Comparison of ENCODE assay signal across 9 cellular contexts in the genomic region with DNA sequence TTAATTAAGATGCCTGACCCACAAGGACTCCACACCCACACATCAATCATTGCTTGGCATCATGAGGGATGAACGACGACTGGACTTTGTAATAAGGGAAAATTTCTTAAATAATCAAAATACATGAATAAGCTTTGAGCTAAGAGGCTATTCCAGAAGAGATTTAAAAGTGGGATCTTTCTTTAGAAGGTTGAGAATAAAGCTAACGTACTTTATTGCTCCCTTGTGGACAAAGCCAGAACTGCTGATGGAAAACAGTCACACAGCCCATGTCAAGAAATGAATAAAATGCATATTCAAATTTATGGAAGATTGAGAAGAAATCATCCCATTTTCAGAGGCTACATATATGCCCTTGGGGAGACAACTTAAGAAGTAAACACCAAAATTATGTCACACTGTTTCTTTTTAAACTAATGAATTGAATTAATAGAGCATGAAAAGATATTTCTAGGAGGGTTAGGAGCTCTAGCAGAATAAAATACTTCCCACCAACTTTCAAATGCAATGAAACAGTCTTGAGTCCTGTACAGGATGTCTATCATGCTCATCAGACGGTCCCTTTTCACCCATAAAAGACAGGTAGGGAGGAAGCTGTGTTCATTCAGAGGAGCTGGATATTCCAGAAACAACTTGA.
DNase-seq lines count a peak whose midpoint lies in the region; ATAC-seq, FAIRE-seq and TF ChIP-seq lines count a peak whose summit lies in the region.
"Had no signal": no experiment of that assay in that cellular context is flagged by ENCODE, and none has a peak within 500 bp of the region (broad histone marks: within the 10 kb centered on the region; RNA-seq: fewer than 3 reads in every experiment).

No MANE protein-coding gene starts in this region.

- no peak for TF ChIP-seq POLR2A in GM18505 (IDR thresholded peaks at IDR 0.05; ENCODE audit: borderline replicate concordance, extremely low read depth, insufficient read depth, insufficient read length)

- no peaks in the 10 kb centered on the region for H3K27me3 ChIP-seq in BE2C
- H3K27me3 ChIP-seq: SJSA1 had no signal

- H3K4me1 ChIP-seq in BE2C: no peaks in the 10 kb centered on the region
- H3K4me1 ChIP-seq: SJSA1 had no signal

- FAIRE-seq in endometrium (lab: Jason Lieb, UNC): peak; percentile 39

- no peaks in the 10 kb centered on the region for H3K9me3 ChIP-seq in BE2C
- H3K9me3 ChIP-seq: SJSA1 had no signal

- H3K4me1 Mint-ChIP-seq in neural crest cell: peaks cover 4% of the 10 kb centered on the region

- no peaks in the 10 kb centered on the region for H3K36me3 Mint-ChIP-seq in neural crest cell (ENCODE audit: low read depth)

- peak; percentile 80 for TF ChIP-seq CTCF in BE2C (IDR thresholded peaks at IDR 0.05; ENCODE audit: low read depth, low read length)
- peak; percentile 40 for TF ChIP-seq CTCF in GM12865 (IDR thresholded peaks at IDR 0.05; ENCODE audit: insufficient read depth, low read depth, low read length, missing control alignments)
- peak; percentile 72 for TF ChIP-seq CTCF in neural crest cell (conservative IDR thresholded peaks at IDR 0.05)

- H3K4me3 Mint-ChIP-seq in neural crest cell: no peak overlapping the region

- peak overlapping the region; percentile 27 for H3K27ac Mint-ChIP-seq in neural crest cell (ENCODE audit: unreplicated experiment)

- DNase-seq in BE2C: peak; percentile 35
- peak; percentile 14 for DNase-seq in GM12865 (ENCODE audit: low read depth)
- peak; percentile 41 for DNase-seq in RPMI8226
- DNase-seq in neural crest cell (ENCODE audit: low read depth, low spot score): peak; percentile 25
- no peak for DNase-seq in ureter (ENCODE audit: low spot score)

- ATAC-seq in HG02623 (IDR thresholded peaks at IDR 0.05; ENCODE audit: unreplicated experiment): no peak
- no peak for ATAC-seq in GM18505 (IDR thresholded peaks at IDR 0.05; ENCODE audit: unreplicated experiment)

- H3K27me3 Mint-ChIP-seq in neural crest cell (ENCODE audit: low read depth): no peaks in the 10 kb centered on the region

- H3K9me3 Mint-ChIP-seq in neural crest cell: no peaks in the 10 kb centered on the region

- H3K36me3 ChIP-seq in BE2C: 0 out of 2 replicates have a peak, but pooled peaks cover 4% of the 10 kb centered on the region
- H3K36me3 ChIP-seq: SJSA1 had no signal

- H3K4me3 ChIP-seq in BE2C (ENCODE audit: low read depth, low read length): no peak overlapping the region
- no peak overlapping the region for H3K4me3 ChIP-seq in GM12865 (ENCODE audit: low read depth, low read length)
- H3K4me3 ChIP-seq: SJSA1 had no signal
